8 cellular contexts compared by ENCODE assay signal in genomic region chr7:156999611-157000046, GRCh38. TPM values are rescaled to one million over a fixed set of nuclear protein-coding genes. Genes with fewer than 3 reads are reported as not detected.
DNase-seq lines count a peak whose midpoint lies in the region; ATAC-seq and TF ChIP-seq lines count a peak whose summit lies in the region.

No MANE protein-coding gene starts in this region.

- H3K9me3 Mint-ChIP-seq in stimulated activated effector memory CD8-positive, alpha-beta T cell treated with anti-CD3 and anti-CD28 coated beads, Interleukin-12 subunit alpha, Interleukin-12 subunit beta, amount 100 ng/mL, for 72 hours = no peaks in the 10 kb centered on the region

- no peaks in the 10 kb centered on the region for H3K9me2 ChIP-seq in PC-3 (replicated peaks; ENCODE audit: low read length)

- H3K27ac Mint-ChIP-seq in stimulated activated effector memory CD8-positive, alpha-beta T cell treated with anti-CD3 and anti-CD28 coated beads, Interleukin-12 subunit alpha, Interleukin-12 subunit beta, amount 100 ng/mL, for 72 hours = no peak overlapping the region

- H3K4me1 ChIP-seq in PC-3 (ENCODE audit: insufficient read depth, low read length) = no peaks in the 10 kb centered on the region
- H3K4me1 ChIP-seq in right atrium auricular region = peaks cover 0 to 35% of the 10 kb centered on the region in 2 donors

- DNase-seq in NCI-H146 (lab: John Stamatoyannopoulos, UW) (peak; percentile 68), NCI-H146 treated with DMSO at 0.1 percent for 48 hours (lab: John Stamatoyannopoulos, UW; ENCODE audit: unreplicated experiment) (no peak), PC-3 (no peak), right atrium auricular region (ENCODE audit: low spot score) (no peak)
- no peak for DNase-seq in stimulated activated effector memory CD8-positive, alpha-beta T cell treated with anti-CD3 and anti-CD28 coated beads, Interleukin-12 subunit alpha, Interleukin-12 subunit beta, amount 100 ng/mL, for 72 hours (ENCODE audit: low spot score in 2 of 2)
- no peak for DNase-seq in activated CD4-positive, CD25-positive, alpha-beta regulatory T cell treated with anti-CD3 and anti-CD28 coated beads, Interleukin-2, amount 50 U/mL, for 72 hours

- no peaks in the 10 kb centered on the region for H3K79me2 ChIP-seq in PC-3 (ENCODE audit: low read length)

- peaks cover 31% of the 10 kb centered on the region for H3K27me3 ChIP-seq in PC-3 (ENCODE audit: low read length)
- H3K27me3 ChIP-seq in right atrium auricular region = peaks cover 27 to 48% of the 10 kb centered on the region in 2 donors

- no peaks in the 10 kb centered on the region for H4K20me1 ChIP-seq in PC-3 (ENCODE audit: low read length)

- H2AFZ ChIP-seq in PC-3 (ENCODE audit: low read length) = peak overlapping the region; percentile 73; the same call in 1 of the 2 replicates

- H3K27ac ChIP-seq in PC-3 (ENCODE audit: low read length) (no peak overlapping the region), right atrium auricular region (no peak overlapping the region)

- intact Hi-C loops in PC-3 (cut with micrococcal nuclease) = no loop called here

- CTCF ChIA-PET in PC-3 (lab: Charles Lee) = no interaction called here

- H3K4me1 Mint-ChIP-seq in stimulated activated effector memory CD8-positive, alpha-beta T cell treated with anti-CD3 and anti-CD28 coated beads, Interleukin-12 subunit alpha, Interleukin-12 subunit beta, amount 100 ng/mL, for 72 hours = peaks cover 21% of the 10 kb centered on the region

- TF ChIP-seq CTCF in PC-3 (conservative IDR thresholded peaks at IDR 0.05; ENCODE audit: low read depth, low read length) = no peak
- no peak for TF ChIP-seq CTCF in right atrium auricular region (IDR thresholded peaks at IDR 0.05)

- H3K4me2 ChIP-seq in PC-3 (ENCODE audit: low read length) = peak overlapping the region; percentile 88

- peak overlapping the region; percentile 67; the same call in 1 of the 2 replicates for H3K4me3 ChIP-seq in PC-3 (ENCODE audit: low read length)
- peak overlapping the region; percentile 5 to 48 for H3K4me3 ChIP-seq in right atrium auricular region

- ATAC-seq in PC-3 (peak; percentile 11; the same call in 1 of the 2 replicates), GM21737 (IDR thresholded peaks at IDR 0.05; ENCODE audit: unreplicated experiment) (no peak), HG02840 (IDR thresholded peaks at IDR 0.05; ENCODE audit: low FRiP score, unreplicated experiment) (no peak)
- ATAC-seq in stimulated activated effector memory CD8-positive, alpha-beta T cell treated with anti-CD3 and anti-CD28 coated beads, Interleukin-12 subunit alpha, Interleukin-12 subunit beta, amount 100 ng/mL, for 72 hours = no peak

- no peaks in the 10 kb centered on the region for H3K36me3 ChIP-seq in PC-3 (ENCODE audit: low read depth, low read length)
- H3K36me3 ChIP-seq in right atrium auricular region = no peaks in the 10 kb centered on the region

- H3K4me3 Mint-ChIP-seq in stimulated activated effector memory CD8-positive, alpha-beta T cell treated with anti-CD3 and anti-CD28 coated beads, Interleukin-12 subunit alpha, Interleukin-12 subunit beta, amount 100 ng/mL, for 72 hours = peak overlapping the region; percentile 55

- BruUV-seq in PC-3 (replicated peaks; lab: Mats Ljungman, UMichigan) = no TSS peak

- peaks cover 4% of the 10 kb centered on the region for H3K36me3 Mint-ChIP-seq in stimulated activated effector memory CD8-positive, alpha-beta T cell treated with anti-CD3 and anti-CD28 coated beads, Interleukin-12 subunit alpha, Interleukin-12 subunit beta, amount 100 ng/mL, for 72 hours

- no peaks in the 10 kb centered on the region for H3F3A ChIP-seq in PC-3 (ENCODE audit: low read length, unreplicated experiment)

- POLR2A ChIA-PET in PC-3 (lab: Charles Lee; ENCODE audit: unreplicated experiment) = no interaction called here

- H3K9ac ChIP-seq in PC-3 (ENCODE audit: low read length) = no peak overlapping the region

- H3K9me3 ChIP-seq in PC-3 (ENCODE audit: low read length) (no peaks in the 10 kb centered on the region), right atrium auricular region (no peaks in the 10 kb centered on the region)

RNA-seq across cellular contexts. Expression of gene MNX1, which starts 10.8 kb away (rescaled TPM):
- total RNA-seq in PC-3 (2014; rRNA removed) = 2.6 and 3.7 TPM in 2 replicates
- total RNA-seq in right atrium auricular region = not detected

RNA-seq across cellular contexts. Expression of gene NOM1, which starts 50.1 kb away (rescaled TPM):
- total RNA-seq in PC-3 (2014; rRNA removed) = 17.7 and 28.5 TPM in 2 replicates
- total RNA-seq in right atrium auricular region = 1 to 10 TPM; 4.1 to 6.3 TPM
